ENCODE assay signal across 12 cellular contexts in genomic region chr6:144768676-144769599, GRCh38.
DNase-seq lines count a peak whose midpoint lies in the region; ATAC-seq, FAIRE-seq and TF ChIP-seq lines count a peak whose summit lies in the region.
"Had no signal": no experiment of that assay in that cellular context is flagged by ENCODE, and none has a peak within 500 bp of the region (broad histone marks: within the 10 kb centered on the region; RNA-seq: fewer than 3 reads in every experiment).

No MANE protein-coding gene starts in this region.

- no peak for FAIRE-seq in kidney (lab: Jason Lieb, UNC)

- DNase-seq in AG10803 (ENCODE audit: low read depth) (peak; percentile 50), NCI-H1092 (lab: John Stamatoyannopoulos, UW) (peak; percentile 92), NCI-H69 (lab: John Stamatoyannopoulos, UW) (peak; percentile 98), globus pallidus (ENCODE audit: low spot score) (peak; percentile 11), HuH-7.5 (ENCODE audit: low spot score) (no peak), kidney (no peak), GM23248 (no peak)
- DNase-seq: naive thymus-derived CD4-positive, alpha-beta T cell had no signal

- no peak overlapping the region for H3K4me3 ChIP-seq in AG10803 (ENCODE audit: low read length)
- H3K4me3 ChIP-seq in kidney (ENCODE audit: low read length in 2 of 2): no peak overlapping the region
- no peak overlapping the region for H3K4me3 ChIP-seq in GM23248
- H3K4me3 ChIP-seq: esophagus muscularis mucosa, skin epidermis, tibial nerve had no signal

- TF ChIP-seq CTCF in AG10803 (conservative IDR thresholded peaks at IDR 0.05; ENCODE audit: low read length) (no peak), kidney (IDR thresholded peaks at IDR 0.05; ENCODE audit: borderline replicate concordance, extremely low read depth, insufficient read depth) (no peak)

- in situ Hi-C loops in GM23248 (cut with MboI): no loop called here

- intact Hi-C loops in kidney (cut with DNase I): no loop called here

- H4K20me1 ChIP-seq in GM23248 (ENCODE audit: insufficient read depth): no peaks in the 10 kb centered on the region

- 65 to 72% methylated on average over 5 of the region's 5 CpGs for WGBS in GM23248 (ENCODE audit: low coverage in 1 of 2, low lambda C conversion rate in 2 of 2, missing lambda C conversion rate in 2 of 2), 2 experiments

- H3K27me3 ChIP-seq in GM23248 (replicated peaks; ENCODE audit: insufficient read depth): no peaks in the 10 kb centered on the region
- H3K27me3 ChIP-seq: esophagus muscularis mucosa, tibial nerve had no signal

- H3F3A ChIP-seq in GM23248 (ENCODE audit: insufficient read depth): no peaks in the 10 kb centered on the region

- H3K27ac ChIP-seq in kidney (ENCODE audit: low read depth in 2 of 2, low read length in 2 of 2): no peak overlapping the region
- H3K27ac ChIP-seq in GM23248: no peak overlapping the region
- H3K27ac ChIP-seq: esophagus muscularis mucosa had no signal

- ATAC-seq in GM18858 (IDR thresholded peaks at IDR 0.05; ENCODE audit: unreplicated experiment): no peak
- ATAC-seq: naive thymus-derived CD4-positive, alpha-beta T cell had no signal

- no peaks in the 10 kb centered on the region for H3K36me3 ChIP-seq in kidney (ENCODE audit: control insufficient read depth in 1 of 2, insufficient read depth in 2 of 2, low read length in 2 of 2)
- no peaks in the 10 kb centered on the region; the same call in 1 of the 2 replicates for H3K36me3 ChIP-seq in GM23248 (ENCODE audit: low read depth)

- no peaks in the 10 kb centered on the region for H3K4me1 ChIP-seq in kidney (ENCODE audit: control insufficient read depth in 1 of 2, insufficient read depth in 1 of 2, low read depth in 1 of 2, low read length in 2 of 2)
- H3K4me1 ChIP-seq in GM23248 (ENCODE audit: insufficient read depth): no peaks in the 10 kb centered on the region

- no peak overlapping the region for H3K4me2 ChIP-seq in GM23248 (ENCODE audit: unreplicated experiment)

- no peaks in the 10 kb centered on the region for H3K79me2 ChIP-seq in GM23248 (ENCODE audit: insufficient read depth)

- H3K9me3 ChIP-seq in kidney (ENCODE audit: control insufficient read depth in 1 of 2, low read length in 2 of 2) (no peaks in the 10 kb centered on the region), GM23248 (ENCODE audit: low read depth) (no peaks in the 10 kb centered on the region)
- H3K9me3 ChIP-seq: esophagus muscularis mucosa, tibial nerve had no signal

- no peaks in the 10 kb centered on the region for H3K9me2 ChIP-seq in GM23248 (ENCODE audit: insufficient read depth)

- H3K9ac ChIP-seq in kidney (ENCODE audit: low read length in 2 of 2): no peak overlapping the region
- H3K9ac ChIP-seq in GM23248: no peak overlapping the region

- no peak overlapping the region for H2AFZ ChIP-seq in GM23248

Comparison
In these comparisons a context has a peak if more than half of its experiments do, and no peak if none do; other contexts are left out.
1. DNase-seq: peak in AG10803 (single experiment), NCI-H1092 (single experiment), NCI-H69 (single experiment) and globus pallidus (single experiment); none in HuH-7.5 (single experiment), kidney (single experiment) and GM23248 (single experiment).